1 cellular context compared by ENCODE assay signal in genomic region chr14:94387051-94388026, GRCh38.
TF ChIP-seq lines count a peak whose summit lies in the region.

No MANE protein-coding gene starts in this region.

TF ChIP-seq in HepG2, 621 proteins besides CTCF, POLR2A, EP300 and RAD21 (continued from another document and continues in another):
- TF ChIP-seq SNAPC5 (CRISPR knock-in tag; IDR thresholded peaks at IDR 0.05; ENCODE audit: borderline replicate concordance) (no peak), RBM39 (IDR thresholded peaks at IDR 0.05; ENCODE audit: low read depth, low read length, poor library complexity, severe bottlenecking) (peak; percentile 23), ZNF720 (CRISPR knock-in tag; IDR thresholded peaks at IDR 0.05) (no peak), RBM22 (optimal IDR thresholded peaks at IDR 0.05; ENCODE audit: low read length) (peak; percentile 97), ZNF264 (CRISPR knock-in tag; IDR thresholded peaks at IDR 0.05) (0 out of 2 replicates have a peak, but pooled peaks have one; percentile 8), HNRNPH1 (optimal IDR thresholded peaks at IDR 0.05; ENCODE audit: low read depth, low read length) (no peak), GABPA (IDR thresholded peaks at IDR 0.05; ENCODE audit: low read depth, low read length) (no peak), GABPA (CRISPR knock-in tag; IDR thresholded peaks at IDR 0.05; ENCODE audit: low read depth) (no peak; the same call in 1 of the 2 replicates), XRCC5 (optimal IDR thresholded peaks at IDR 0.05; ENCODE audit: low read length) (peak; percentile 39), ZNF737 (CRISPR knock-in tag; IDR thresholded peaks at IDR 0.05; ENCODE audit: borderline replicate concordance) (no peak), THAP11 (CRISPR knock-in tag; IDR thresholded peaks at IDR 0.05) (peak; percentile 7; the same call in 1 of the 2 replicates), ZFP36L1 (CRISPR knock-in tag; IDR thresholded peaks at IDR 0.05) (0 out of 2 replicates have a peak, but pooled peaks have one; percentile 0), HMGXB4 (CRISPR knock-in tag; IDR thresholded peaks at IDR 0.05; ENCODE audit: borderline replicate concordance in 1 of 2, low read depth in 1 of 2) (0 out of 4 replicates have a peak, but pooled peaks of 1 of the 2 experiments have one; percentile 11), SOX13 (IDR thresholded peaks at IDR 0.05) (no peak), SOX13 (CRISPR knock-in tag; conservative IDR thresholded peaks at IDR 0.05 in 1 of 2, IDR thresholded peaks at IDR 0.05 in 1 of 2) (peak in 1 of 2 experiments; percentile 16; a peak in 1 of 4 replicates), DDIT3 (CRISPR knock-in tag; IDR thresholded peaks at IDR 0.05) (no peak), KMT2B (CRISPR knock-in tag; IDR thresholded peaks at IDR 0.05) (no peak), SRY (CRISPR knock-in tag; IDR thresholded peaks at IDR 0.05) (no peak), KLF12 (CRISPR knock-in tag; IDR thresholded peaks at IDR 0.05; ENCODE audit: borderline replicate concordance) (0 out of 2 replicates have a peak, but pooled peaks have one; percentile 35), BCL6 (CRISPR knock-in tag; IDR thresholded peaks at IDR 0.05) (peak; percentile 83), NR3C1 (CRISPR knock-in tag; IDR thresholded peaks at IDR 0.05) (no peak), ZNF225 (CRISPR knock-in tag; IDR thresholded peaks at IDR 0.05) (no peak), ASH2L (IDR thresholded peaks at IDR 0.05; ENCODE audit: insufficient read length, low read depth, low read length) (no peak), MAX (IDR thresholded peaks at IDR 0.05) (no peak), CAMTA2 (CRISPR knock-in tag; IDR thresholded peaks at IDR 0.05; ENCODE audit: borderline replicate concordance) (no peak), NCOA2 (CRISPR knock-in tag; IDR thresholded peaks at IDR 0.05) (peak; percentile 29; the same call in 1 of the 2 replicates), SNRNP70 (IDR thresholded peaks at IDR 0.05; ENCODE audit: low read depth, low read length) (no peak), RCOR2 (CRISPR knock-in tag; IDR thresholded peaks at IDR 0.05) (0 out of 2 replicates have a peak, but pooled peaks have one; percentile 25), PBX2 (CRISPR knock-in tag; IDR thresholded peaks at IDR 0.05) (no peak), PATZ1 (CRISPR knock-in tag; IDR thresholded peaks at IDR 0.05) (peak; percentile 8; the same call in 1 of the 2 replicates), ZNF546 (CRISPR knock-in tag; conservative IDR thresholded peaks at IDR 0.05) (0 out of 2 replicates have a peak, but pooled peaks have one; percentile 40), KLF15 (CRISPR knock-in tag; IDR thresholded peaks at IDR 0.05; ENCODE audit: borderline replicate concordance) (no peak), ZBTB14 (CRISPR knock-in tag; IDR thresholded peaks at IDR 0.05) (no peak; the same call in 1 of the 2 replicates), SP4 (CRISPR knock-in tag; IDR thresholded peaks at IDR 0.05) (no peak), REXO4 (CRISPR knock-in tag; IDR thresholded peaks at IDR 0.05; ENCODE audit: borderline replicate concordance) (no peak), ZSCAN5A (CRISPR knock-in tag; IDR thresholded peaks at IDR 0.05; ENCODE audit: borderline replicate concordance) (0 out of 2 replicates have a peak, but pooled peaks have one; percentile 8), ARNTL (CRISPR knock-in tag; IDR thresholded peaks at IDR 0.05) (no peak), PRMT3 (CRISPR knock-in tag; IDR thresholded peaks at IDR 0.05; ENCODE audit: borderline replicate concordance, low read depth) (peak; percentile 5; the same call in 1 of the 2 replicates), CEBPG (CRISPR knock-in tag; IDR thresholded peaks at IDR 0.05) (0 out of 2 replicates have a peak, but pooled peaks have one; percentile 3), NFIB (CRISPR knock-in tag; IDR thresholded peaks at IDR 0.05; ENCODE audit: borderline replicate concordance) (no peak), HIC2 (CRISPR knock-in tag; IDR thresholded peaks at IDR 0.05; ENCODE audit: low read depth) (0 out of 2 replicates have a peak, but pooled peaks have one; percentile 26), JUND (CRISPR knock-in tag; IDR thresholded peaks at IDR 0.05) (no peak), ZNF75D (CRISPR knock-in tag; IDR thresholded peaks at IDR 0.05; ENCODE audit: borderline replicate concordance) (no peak), TGIF2 (CRISPR knock-in tag; IDR thresholded peaks at IDR 0.05) (0 out of 2 replicates have a peak, but pooled peaks have one; percentile 15), CREB3 (CRISPR knock-in tag; IDR thresholded peaks at IDR 0.05) (0 out of 2 replicates have a peak, but pooled peaks have one; percentile 1), HDAC1 (CRISPR knock-in tag; IDR thresholded peaks at IDR 0.05) (peak; percentile 19; the same call in 1 of the 2 replicates), ZNF124 (CRISPR knock-in tag; IDR thresholded peaks at IDR 0.05) (peak; percentile 63; the same call in 1 of the 2 replicates), HNF1A (IDR thresholded peaks at IDR 0.05; ENCODE audit: low read depth) (0 out of 2 replicates have a peak, but pooled peaks have one; percentile 18), HNF1A (CRISPR knock-in tag; IDR thresholded peaks at IDR 0.05; ENCODE audit: borderline replicate concordance) (peak; percentile 41; the same call in 1 of the 2 replicates)
